ENCODE assay signal across 8 cellular contexts in the genomic region with DNA sequence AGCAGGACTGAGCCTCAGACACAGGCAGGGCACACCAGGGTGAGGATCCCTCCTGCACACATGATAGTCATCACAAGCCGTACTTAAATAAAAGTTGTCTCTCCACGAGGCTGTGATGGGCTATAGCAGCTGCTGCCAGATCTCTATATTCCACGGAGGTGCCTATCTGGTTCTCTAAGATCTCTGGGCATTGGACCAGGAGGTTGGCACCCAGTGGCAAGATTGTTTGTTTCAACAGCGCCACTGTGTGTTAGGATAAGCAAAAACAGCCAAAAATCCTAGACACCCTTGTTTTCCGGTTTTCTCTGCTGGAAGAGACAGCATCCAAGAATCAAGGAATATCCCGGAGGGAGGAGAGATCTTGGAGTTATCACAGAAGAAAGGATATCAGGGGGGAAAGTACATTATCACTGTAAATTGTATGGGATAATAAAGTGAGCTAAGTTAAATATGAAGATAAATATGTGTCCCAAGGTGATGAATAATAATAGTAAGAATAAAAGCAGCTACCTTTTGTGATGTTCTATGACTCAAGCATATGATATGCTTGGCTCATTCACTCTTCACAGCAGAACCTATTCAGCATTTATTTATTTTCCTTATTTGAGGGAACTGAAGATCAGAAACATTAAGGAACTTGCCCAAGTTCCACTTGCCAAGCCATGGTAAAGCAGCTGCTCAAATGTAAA.
DNase-seq lines count a peak whose midpoint lies in the region; ATAC-seq and TF ChIP-seq lines count a peak whose summit lies in the region.

No MANE protein-coding gene starts in this region.

- intact Hi-C loops in left ventricle myocardium inferior (cut with micrococcal nuclease) = no loop called here

- no peaks in the 10 kb centered on the region for H3K36me3 ChIP-seq in left ventricle myocardium inferior

- no peaks in the 10 kb centered on the region for H3K4me1 Mint-ChIP-seq in activated CD8-positive, alpha-beta T cell treated with anti-CD3 and anti-CD28 coated beads, Interleukin-2, amount 10 ng/mL, durations not matched to agents 7 days and 5 days (ENCODE audit: low read depth)
- H3K4me1 Mint-ChIP-seq in stimulated activated effector memory CD8-positive, alpha-beta T cell treated with anti-CD3 and anti-CD28 coated beads, Interleukin-12 subunit alpha, Interleukin-12 subunit beta, amount 100 ng/mL, for 72 hours = no peaks in the 10 kb centered on the region

- H3K4me3 Mint-ChIP-seq in activated CD8-positive, alpha-beta T cell treated with anti-CD3 and anti-CD28 coated beads, Interleukin-2, amount 10 ng/mL, durations not matched to agents 7 days and 5 days = no peak overlapping the region
- no peak overlapping the region for H3K4me3 Mint-ChIP-seq in stimulated activated effector memory CD8-positive, alpha-beta T cell treated with anti-CD3 and anti-CD28 coated beads, Interleukin-12 subunit alpha, Interleukin-12 subunit beta, amount 100 ng/mL, for 72 hours

- H3K9me3 ChIP-seq in left ventricle myocardium inferior (replicated peaks) = no peaks in the 10 kb centered on the region

- peaks cover 7% of the 10 kb centered on the region for H3K4me1 ChIP-seq in left ventricle myocardium inferior

- peaks cover 27% of the 10 kb centered on the region for H3K27me3 Mint-ChIP-seq in activated CD8-positive, alpha-beta T cell treated with anti-CD3 and anti-CD28 coated beads, Interleukin-2, amount 10 ng/mL, durations not matched to agents 7 days and 5 days (ENCODE audit: low read depth)

- no peak overlapping the region for H3K4me3 ChIP-seq in left ventricle myocardium inferior

- no peaks in the 10 kb centered on the region for H3K36me3 Mint-ChIP-seq in activated CD8-positive, alpha-beta T cell treated with anti-CD3 and anti-CD28 coated beads, Interleukin-2, amount 10 ng/mL, durations not matched to agents 7 days and 5 days (ENCODE audit: low read depth)
- no peaks in the 10 kb centered on the region for H3K36me3 Mint-ChIP-seq in stimulated activated effector memory CD8-positive, alpha-beta T cell treated with anti-CD3 and anti-CD28 coated beads, Interleukin-12 subunit alpha, Interleukin-12 subunit beta, amount 100 ng/mL, for 72 hours

- TF ChIP-seq CTCF in left ventricle myocardium inferior (IDR thresholded peaks at IDR 0.05; ENCODE audit: borderline replicate concordance) = peak; percentile 60

- POLR2A ChIA-PET in activated CD8-positive, alpha-beta T cell treated with anti-CD3 and anti-CD28 coated beads, Interleukin-2, amount 10 ng/mL, durations not matched to agents 7 days and 5 days (lab: Charles Lee) = no interaction called here

- ATAC-seq in activated CD8-positive, alpha-beta T cell treated with anti-CD3 and anti-CD28 coated beads, Interleukin-2, amount 10 ng/mL, durations not matched to agents 7 days and 5 days = no peak
- ATAC-seq in stimulated activated effector memory CD8-positive, alpha-beta T cell treated with anti-CD3 and anti-CD28 coated beads, Interleukin-12 subunit alpha, Interleukin-12 subunit beta, amount 100 ng/mL, for 72 hours = peak; percentile 57
- ATAC-seq in HG03342 (IDR thresholded peaks at IDR 0.05; ENCODE audit: unreplicated experiment) (no peak), HG03354 (IDR thresholded peaks at IDR 0.05; ENCODE audit: poor library complexity, severe bottlenecking, unreplicated experiment) (no peak)

- no peak overlapping the region for H3K27ac Mint-ChIP-seq in activated CD8-positive, alpha-beta T cell treated with anti-CD3 and anti-CD28 coated beads, Interleukin-2, amount 10 ng/mL, durations not matched to agents 7 days and 5 days
- no peak overlapping the region for H3K27ac Mint-ChIP-seq in stimulated activated effector memory CD8-positive, alpha-beta T cell treated with anti-CD3 and anti-CD28 coated beads, Interleukin-12 subunit alpha, Interleukin-12 subunit beta, amount 100 ng/mL, for 72 hours

- H3K27me3 ChIP-seq in left ventricle myocardium inferior (ENCODE audit: low read depth) = no peaks in the 10 kb centered on the region

- peak; percentile 21 for DNase-seq in 8988T
- DNase-seq in ELF-1 (ENCODE audit: low read depth, low spot score) = peak; percentile 21
- DNase-seq in NCI-H1105 treated with DMSO at 0.1 percent for 48 hours (lab: John Stamatoyannopoulos, UW) = peak; percentile 62
- DNase-seq in activated CD8-positive, alpha-beta T cell treated with anti-CD3 and anti-CD28 coated beads, Interleukin-2, amount 10 ng/mL, durations not matched to agents 7 days and 5 days = peak; percentile 32
- peak; percentile 42 for DNase-seq in left ventricle myocardium inferior
- no peak for DNase-seq in stimulated activated effector memory CD8-positive, alpha-beta T cell treated with anti-CD3 and anti-CD28 coated beads, Interleukin-12 subunit alpha, Interleukin-12 subunit beta, amount 100 ng/mL, for 72 hours (ENCODE audit: low spot score in 2 of 2)

- CTCF ChIA-PET in activated CD8-positive, alpha-beta T cell treated with anti-CD3 and anti-CD28 coated beads, Interleukin-2, amount 10 ng/mL, durations not matched to agents 7 days and 5 days (lab: Charles Lee) = interaction anchor here (0.7 to 3.6 kb wide), 28 partner anchors 9 to 702 kb away, joined by 3 to 16 read pairs (median 4); no protein-coding TSS in a partner anchor

- no peaks in the 10 kb centered on the region for H3K9me3 Mint-ChIP-seq in activated CD8-positive, alpha-beta T cell treated with anti-CD3 and anti-CD28 coated beads, Interleukin-2, amount 10 ng/mL, durations not matched to agents 7 days and 5 days (ENCODE audit: insufficient read depth)
- H3K9me3 Mint-ChIP-seq in stimulated activated effector memory CD8-positive, alpha-beta T cell treated with anti-CD3 and anti-CD28 coated beads, Interleukin-12 subunit alpha, Interleukin-12 subunit beta, amount 100 ng/mL, for 72 hours = no peaks in the 10 kb centered on the region

- no peak overlapping the region for H3K27ac ChIP-seq in left ventricle myocardium inferior (replicated peaks)

Comparison
In these comparisons a context has a peak if more than half of its experiments do, and no peak if none do; other contexts are left out.
1. DNase-seq: peak in 8988T (single experiment), ELF-1 (single experiment), NCI-H1105 treated with DMSO at 0.1 percent for 48 hours (single experiment), activated CD8-positive, alpha-beta T cell treated with anti-CD3 and anti-CD28 coated beads, Interleukin-2, amount 10 ng/mL, durations not matched to agents 7 days and 5 days (single experiment) and left ventricle myocardium inferior (single experiment); none in stimulated activated effector memory CD8-positive, alpha-beta T cell treated with anti-CD3 and anti-CD28 coated beads, Interleukin-12 subunit alpha, Interleukin-12 subunit beta, amount 100 ng/mL, for 72 hours (0 of 2).